8 cellular contexts compared by ENCODE assay signal in genomic region chr17:13597723-13598347, GRCh38.
DNase-seq lines count a peak whose midpoint lies in the region; ATAC-seq, FAIRE-seq and TF ChIP-seq lines count a peak whose summit lies in the region.

No MANE protein-coding gene starts in this region.

- CTCF ChIA-PET in RWPE1 (lab: Yijun Ruan, JAX) = interaction anchor here (0.5 to 1.3 kb wide), 3 partner anchors 85 to 1328 kb away, joined by 3 to 4 read pairs (median 3); no protein-coding TSS in a partner anchor

- DNase-seq in AG09319 (ENCODE audit: extremely low read depth, low read depth) (peak; percentile 42), RWPE1 (ENCODE audit: low spot score) (peak; percentile 21), medulla oblongata (ENCODE audit: extremely low spot score) (peak; percentile 70), HTR-8/SVneo (ENCODE audit: insufficient read length, low spot score) (no peak), NCI-H345 treated with DMSO at 0.1 percent for 48 hours (lab: John Stamatoyannopoulos, UW; ENCODE audit: unreplicated experiment) (no peak)
- DNase-seq in central memory CD4-positive, alpha-beta T cell = peak; percentile 24

- TF ChIP-seq CTCF in AG09319 (IDR thresholded peaks at IDR 0.05; ENCODE audit: low read depth, low read length) (peak; percentile 70), GM12873 (IDR thresholded peaks at IDR 0.05; ENCODE audit: insufficient read depth, low read depth, low read length, missing control alignments) (peak; percentile 56), RWPE1 (conservative IDR thresholded peaks at IDR 0.05; ENCODE audit: low read depth) (peak; percentile 68)

- H3K27ac ChIP-seq in RWPE1 = no peak overlapping the region

- ATAC-seq in HG03432 (IDR thresholded peaks at IDR 0.05; ENCODE audit: unreplicated experiment) = no peak

- POLR2A ChIA-PET in RWPE1 (lab: Yijun Ruan, JAX; ENCODE audit: low non-redundant PET) = no interaction called here

- no peak for FAIRE-seq in HTR-8/SVneo (lab: Jason Lieb, UNC)

Comparison
In these comparisons a context has a peak if more than half of its experiments do, and no peak if none do; other contexts are left out.
1. DNase-seq: peak in AG09319 (single experiment), RWPE1 (single experiment), central memory CD4-positive, alpha-beta T cell (single experiment) and medulla oblongata (single experiment); none in HTR-8/SVneo (single experiment) and NCI-H345 treated with DMSO at 0.1 percent for 48 hours (single experiment).
2. Peak in every context shown above with its lines, with median percentiles within 50 percentile points of each other: CTCF ChIP-seq.